ENCODE assay signal across 12 cellular contexts in genomic region chr1:59005491-59006308, GRCh38.
DNase-seq lines count a peak whose midpoint lies in the region; ATAC-seq, FAIRE-seq and TF ChIP-seq lines count a peak whose summit lies in the region.
"Had no signal": no experiment of that assay in that cellular context is flagged by ENCODE, and none has a peak within 500 bp of the region (broad histone marks: within the 10 kb centered on the region; RNA-seq: fewer than 3 reads in every experiment).

No MANE protein-coding gene starts in this region.

- H3K27me3 ChIP-seq in H1 (replicated peaks in 1 of 4; ENCODE audit: control insufficient read depth in 3 of 4, extremely low read depth in 1 of 4, insufficient read depth in 3 of 4, low read length in 3 of 4): no peaks in the 10 kb centered on the region
- H3K27me3 ChIP-seq in tibial nerve: no peaks in the 10 kb centered on the region

- H3K36me3 Mint-ChIP-seq in WTC11: no peaks in the 10 kb centered on the region

- no peak overlapping the region for H3K56ac ChIP-seq in H1 (replicated peaks; ENCODE audit: insufficient read length, low read depth, low read length)

- TF ChIP-seq POLR2A in GM15510 (IDR thresholded peaks at IDR 0.05; ENCODE audit: borderline replicate concordance, extremely low read depth, insufficient read length) (peak; percentile 15), H1 (IDR thresholded peaks at IDR 0.05; ENCODE audit: control extremely low read depth in 1 of 2, low read depth in 2 of 2, low read length in 2 of 2) (no peak), tibial nerve (IDR thresholded peaks at IDR 0.05) (no peak)

- H2AFZ ChIP-seq in H1 (ENCODE audit: low read length): no peak overlapping the region

- H4K5ac ChIP-seq in H1 (ENCODE audit: insufficient read length, low read depth, low read length): no peak overlapping the region

- H2BK12ac ChIP-seq in H1 (ENCODE audit: low read depth, low read length): no peak overlapping the region

- no peaks in the 10 kb centered on the region for H3K36me3 ChIP-seq in H1 (ENCODE audit: control insufficient read depth in 2 of 4, insufficient read depth in 4 of 4, low read length in 3 of 4)
- H3K36me3 ChIP-seq in tibial nerve: no peaks in the 10 kb centered on the region

- POLR2A ChIA-PET in H1 (lab: Charles Lee; ENCODE audit: partially characterized antibody) (interaction anchor here (1.2 kb wide), 1 partner anchor 102 kb away, joined by 3 read pairs; no protein-coding TSS in a partner anchor), WTC11 (lab: Charles Lee) (no interaction called here)

- H4K91ac ChIP-seq in H1 (replicated peaks; ENCODE audit: insufficient read length, low read length): no peak overlapping the region

- no peak overlapping the region for H3K4me3 Mint-ChIP-seq in WTC11

- H3K4ac ChIP-seq in H1 (replicated peaks; ENCODE audit: insufficient read length, low read depth, low read length): no peak overlapping the region

- no peak overlapping the region for H2BK20ac ChIP-seq in H1 (ENCODE audit: low read length)

- H4K8ac ChIP-seq in H1 (ENCODE audit: extremely low read depth, insufficient read depth, low read length): no peak overlapping the region

- H3K14ac ChIP-seq in H1 (ENCODE audit: insufficient read length): no peak overlapping the region

- 0 out of 2 replicates have a peak overlapping the region, but pooled peaks have one; percentile 15 for H3K18ac ChIP-seq in H1 (ENCODE audit: extremely low read depth, low read length)

- no peak overlapping the region for H2AK5ac ChIP-seq in H1 (ENCODE audit: low read depth, low read length)

- no peak overlapping the region for H3K27ac Mint-ChIP-seq in WTC11

- H3K23me2 ChIP-seq in H1 (ENCODE audit: low read depth, low read length): no peaks in the 10 kb centered on the region; the same call in 1 of the 2 replicates

- no peak overlapping the region for H3K9ac ChIP-seq in H1 (replicated peaks in 1 of 4; ENCODE audit: extremely low read depth in 1 of 4, low read depth in 3 of 4, low read length in 3 of 4)

- no peak overlapping the region for H2BK120ac ChIP-seq in H1 (replicated peaks; ENCODE audit: low read depth, low read length)

- no peaks in the 10 kb centered on the region for H3K79me1 ChIP-seq in H1 (ENCODE audit: low read depth, low read length)

- no peaks in the 10 kb centered on the region for H3K9me3 Mint-ChIP-seq in WTC11

- CTCF ChIA-PET in H1 (lab: Charles Lee; ENCODE audit: partially characterized antibody) (no interaction called here), WTC11 (lab: Charles Lee) (no interaction called here)

- H3K9me3 ChIP-seq in H1 (ENCODE audit: insufficient read depth in 2 of 2, low read depth in 1 of 2, low read length in 1 of 2) (no peaks in the 10 kb centered on the region), tibial nerve (no peaks in the 10 kb centered on the region)

- TF ChIP-seq CTCF in H1 (IDR thresholded peaks at IDR 0.05; ENCODE audit: control extremely low read depth in 1 of 3, insufficient read depth in 1 of 3, low read depth in 1 of 3, low read length in 3 of 3): no peak
- TF ChIP-seq CTCF in tibial nerve (IDR thresholded peaks at IDR 0.05): no peak
- TF ChIP-seq CTCF in WTC11 (IDR thresholded peaks at IDR 0.05): no peak

- H4K20me1 ChIP-seq in H1 (replicated peaks in 1 of 2; ENCODE audit: control insufficient read depth in 1 of 2, insufficient read depth in 2 of 2, low read length in 2 of 2): no peaks in the 10 kb centered on the region

- H3K27ac ChIP-seq in H1 (ENCODE audit: low read depth, low read length) (no peak overlapping the region), tibial nerve (no peak overlapping the region)

- no peak overlapping the region for H2BK5ac ChIP-seq in H1 (ENCODE audit: low read depth, low read length)

- DNase-seq in H1 (ENCODE audit: low read depth in 1 of 2, low spot score in 2 of 2): no peak
- DNase-seq in NCI-H187 (lab: John Stamatoyannopoulos, UW): no peak
- no peak for DNase-seq in tibial nerve (ENCODE audit: low spot score in 2 of 2)
- no peak for DNase-seq in WTC11 (ENCODE audit: low spot score)
- DNase-seq in NAMALWA (ENCODE audit: low spot score): no peak
- DNase-seq: effector memory CD4-positive, alpha-beta T cell; GDM1; NCI-H1694; SHP77 treated with DMSO at 0.1 percent for 48 hours had no signal

- WGBS in H1 (ENCODE audit: extremely low coverage in 1 of 2, insufficient coverage in 1 of 2, insufficient read length in 1 of 2, insufficient replicate concordance in 2 of 2, low coverage in 1 of 2, low lambda C conversion rate in 2 of 2, missing lambda C conversion rate in 1 of 2), 2 experiments: 91% methylated on average over 1 of the region's 1 CpG; no CpG with 5 or more reads in 1 of the 2 experiments
- WGBS in tibial nerve, 2 donors: 84 to 87% methylated on average over 1 of the region's 1 CpG

- no peak overlapping the region for H3K4me2 ChIP-seq in H1 (ENCODE audit: insufficient read depth in 1 of 2, low read depth in 2 of 2, low read length in 2 of 2)

- no peaks in the 10 kb centered on the region for H3K79me2 ChIP-seq in H1 (ENCODE audit: control insufficient read depth in 1 of 2, insufficient read depth in 2 of 2, low read length in 2 of 2)

- peaks cover 15% of the 10 kb centered on the region for H3K4me1 Mint-ChIP-seq in WTC11

- no peaks in the 10 kb centered on the region for H3K27me3 Mint-ChIP-seq in WTC11 (ENCODE audit: low read depth)

- FAIRE-seq in H1 (lab: Jason Lieb, UNC): no peak

- peaks cover 0 to 3% (median 0%) of the 10 kb centered on the region in 4 experiments; a peak in 1 of 7 replicates for H3K4me1 ChIP-seq in H1 (replicated peaks in 1 of 4; ENCODE audit: control insufficient read depth in 3 of 4, insufficient read depth in 4 of 4, low read length in 3 of 4)
- H3K4me1 ChIP-seq in tibial nerve: peaks cover 0 to 19% (median 7%) of the 10 kb centered on the region in 4 donors

- no peak overlapping the region for H3K23ac ChIP-seq in H1 (ENCODE audit: insufficient read length)

- no peak overlapping the region for H3K4me3 ChIP-seq in H1 (ENCODE audit: extremely low read depth in 1 of 4, insufficient read depth in 2 of 4, low read depth in 3 of 4, low read length in 4 of 4)
- H3K4me3 ChIP-seq in tibial nerve: no peak overlapping the region

- ATAC-seq in GM21360 (IDR thresholded peaks at IDR 0.05; ENCODE audit: unreplicated experiment) (peak; percentile 53), HG03354 (IDR thresholded peaks at IDR 0.05; ENCODE audit: poor library complexity, severe bottlenecking, unreplicated experiment) (peak; percentile 44), WTC11 (no peak)

- no peak overlapping the region for H2BK15ac ChIP-seq in H1 (ENCODE audit: low read length)

- TF ChIP-seq RAD21 in H1 (IDR thresholded peaks at IDR 0.05 in 1 of 2, conservative IDR thresholded peaks at IDR 0.05 in 1 of 2; ENCODE audit: low read depth in 2 of 2, low read length in 2 of 2): no peak

- TF ChIP-seq EP300 in H1 (IDR thresholded peaks at IDR 0.05; ENCODE audit: borderline replicate concordance in 1 of 2, low read depth in 2 of 2, low read length in 2 of 2) (no peak), tibial nerve (IDR thresholded peaks at IDR 0.05) (no peak)

TF ChIP-seq in H1, 55 proteins besides CTCF, POLR2A, EP300 and RAD21 (continues in another document):
- TF ChIP-seq TAF7 (optimal IDR thresholded peaks at IDR 0.05; ENCODE audit: borderline replicate concordance, low read depth, low read length) (no peak), BCL11A (IDR thresholded peaks at IDR 0.05; ENCODE audit: low read depth in 2 of 2, low read length in 2 of 2) (no peak), TAF1 (IDR thresholded peaks at IDR 0.05; ENCODE audit: low read depth, low read length) (no peak), NANOG (IDR thresholded peaks at IDR 0.05; ENCODE audit: insufficient read depth, low read depth, low read length, poor library complexity, severe bottlenecking) (no peak), NRF1 (IDR thresholded peaks at IDR 0.05; ENCODE audit: low read depth, low read length) (no peak), ATF2 (IDR thresholded peaks at IDR 0.05; ENCODE audit: low read length) (no peak), FOSL1 (IDR thresholded peaks at IDR 0.05; ENCODE audit: insufficient read depth, low read depth, low read length) (no peak), GABPA (IDR thresholded peaks at IDR 0.05; ENCODE audit: borderline replicate concordance, insufficient read depth, low read length) (no peak)

TF ChIP-seq in WTC11, 78 proteins besides CTCF, POLR2A, EP300 and RAD21 (continues in another document):
- no peak for TF ChIP-seq FOXP4 (CRISPR knock-in tag; IDR thresholded peaks at IDR 0.05)
- TF ChIP-seq ZSCAN18 (CRISPR knock-in tag; IDR thresholded peaks at IDR 0.05): no peak
- TF ChIP-seq NR2C2 (CRISPR knock-in tag; IDR thresholded peaks at IDR 0.05): no peak
- TF ChIP-seq MXD4 (CRISPR knock-in tag; IDR thresholded peaks at IDR 0.05; ENCODE audit: borderline replicate concordance): no peak
